ENCODE assay signal across 8 cellular contexts in the genomic region with DNA sequence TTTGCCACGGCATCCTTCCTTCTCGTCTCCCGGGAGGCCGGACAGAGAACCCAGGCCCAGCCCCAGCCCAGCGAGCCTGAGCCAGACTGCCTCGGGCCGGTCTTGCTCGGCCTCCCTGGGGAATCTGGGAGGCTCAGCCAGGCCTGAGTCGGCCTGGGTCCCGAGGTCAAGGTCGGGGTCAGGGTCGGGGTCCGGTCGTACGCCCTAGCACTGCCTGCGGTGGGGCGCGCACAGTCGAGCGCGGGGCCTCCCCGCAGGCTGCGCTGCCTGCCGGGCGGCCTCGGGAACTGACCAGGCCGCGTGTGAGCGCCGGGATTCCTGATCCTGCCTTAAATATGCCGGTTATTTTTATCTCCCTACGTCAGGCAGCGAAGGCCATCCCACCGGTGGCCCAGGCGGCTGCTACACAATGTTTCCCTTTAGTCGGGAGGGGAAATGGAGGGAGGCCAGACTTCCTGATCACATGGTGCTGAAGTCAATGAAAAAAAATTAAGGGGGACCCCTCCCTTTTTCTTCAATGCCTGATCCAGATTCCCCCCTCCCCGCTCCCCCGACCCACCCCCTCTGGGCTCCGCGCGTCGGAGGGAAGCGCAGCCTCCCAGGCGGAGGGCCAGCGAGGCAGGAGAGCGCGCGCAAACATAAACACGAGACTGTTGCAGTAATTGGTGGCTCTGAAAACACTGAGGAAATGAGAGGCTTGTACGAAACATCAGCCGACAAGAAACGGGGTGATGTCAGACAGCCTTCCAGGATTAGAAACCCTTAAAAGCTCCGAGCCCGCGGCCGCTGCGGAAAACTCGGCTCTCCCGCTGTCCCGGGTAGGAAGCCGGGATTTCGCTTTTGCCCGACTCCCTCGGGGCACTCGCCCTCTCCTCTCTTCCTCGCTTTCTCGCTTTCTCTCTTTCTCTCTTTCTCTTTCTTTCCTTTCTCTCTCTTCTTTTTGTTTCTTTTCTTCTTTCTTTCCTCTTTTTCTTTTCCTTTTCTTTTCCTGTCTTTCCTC.
DNase-seq lines count a peak whose midpoint lies in the region; ATAC-seq, FAIRE-seq and TF ChIP-seq lines count a peak whose summit lies in the region.

No MANE protein-coding gene starts in this region.

- 15 to 34% (median 24%) methylated on average over 63 to 67 of the region's 67 CpGs for WGBS in small intestine, 3 donors

- no peak for FAIRE-seq in small intestine (lab: Jason Lieb, UNC)

- TF ChIP-seq CTCF in dorsolateral prefrontal cortex (IDR thresholded peaks at IDR 0.05 in 54 of 56, conservative IDR thresholded peaks at IDR 0.05 in 2 of 56; ENCODE audit: low read depth in 1 of 56, partially characterized antibody in 56 of 56), result peak in 28 of 56 donors; percentile 3 to 43 (median 20)

- H3K9me3 Mint-ChIP-seq in activated naive CD4-positive, alpha-beta T cell treated with anti-CD3 and anti-CD28 coated beads, Interleukin-2, amount 50 U/mL, for 24 hours, result no peaks in the 10 kb centered on the region

- no peak overlapping the region for H3K27ac Mint-ChIP-seq in activated naive CD4-positive, alpha-beta T cell treated with anti-CD3 and anti-CD28 coated beads, Interleukin-2, amount 50 U/mL, for 24 hours

- DNase-seq in activated naive CD4-positive, alpha-beta T cell treated with anti-CD3 and anti-CD28 coated beads, Interleukin-2, amount 50 U/mL, for 16 hours, result no peak
- DNase-seq in NOMO-1 treated with dmso at 0.1 percent for 144 hours (lab: John Stamatoyannopoulos, UW; ENCODE audit: unreplicated experiment), result peak; percentile 51
- DNase-seq in dorsolateral prefrontal cortex, result peak; percentile 35 to 84 (median 72)
- peak; percentile 78 to 90 for DNase-seq in left colon
- DNase-seq in small intestine, result peak; percentile 43
- DNase-seq in SKM-1 treated with dmso at 0.1 percent for 144 hours (lab: John Stamatoyannopoulos, UW; ENCODE audit: unreplicated experiment), result no peak

- H3K36me3 ChIP-seq in small intestine (ENCODE audit: control insufficient read depth in 2 of 2, insufficient read depth in 2 of 2, low read length in 2 of 2), result no peaks in the 10 kb centered on the region

- peaks cover 34% of the 10 kb centered on the region for H3K27me3 Mint-ChIP-seq in activated naive CD4-positive, alpha-beta T cell treated with anti-CD3 and anti-CD28 coated beads, Interleukin-2, amount 50 U/mL, for 24 hours

- peak overlapping the region; percentile 6 for H3K4me3 Mint-ChIP-seq in activated naive CD4-positive, alpha-beta T cell treated with anti-CD3 and anti-CD28 coated beads, Interleukin-2, amount 50 U/mL, for 24 hours

- peaks cover 1% of the 10 kb centered on the region for H3K36me3 Mint-ChIP-seq in activated naive CD4-positive, alpha-beta T cell treated with anti-CD3 and anti-CD28 coated beads, Interleukin-2, amount 50 U/mL, for 24 hours

- no peaks in the 10 kb centered on the region for H3K27me3 ChIP-seq in dorsolateral prefrontal cortex
- H3K27me3 ChIP-seq in small intestine (ENCODE audit: control insufficient read depth in 2 of 2, insufficient read depth in 2 of 2, low read length in 2 of 2), result no peaks in the 10 kb centered on the region

- no peaks in the 10 kb centered on the region for H3K9me3 ChIP-seq in small intestine (ENCODE audit: control insufficient read depth, low read depth)

- H3K27ac ChIP-seq in dorsolateral prefrontal cortex, result peak overlapping the region; percentile 51 to 97 (median 90)
- H3K27ac ChIP-seq in small intestine (ENCODE audit: low read depth in 1 of 2, low read length in 1 of 2), result peak overlapping the region; percentile 36 to 97

- intact Hi-C loops in dorsolateral prefrontal cortex (cut with DNase I), result loop anchor here (2.0 to 10.0 kb wide), 7 partner anchors 95 to 637 kb away; a partner anchor contains a TSS
- intact Hi-C loops in left colon (cut with DNase I, micrococcal nuclease), result loop anchor here in 1 of 2 donors (5.0 kb wide), 1 partner anchor 145 kb away; no protein-coding TSS in a partner anchor

- H3K4me1 Mint-ChIP-seq in activated naive CD4-positive, alpha-beta T cell treated with anti-CD3 and anti-CD28 coated beads, Interleukin-2, amount 50 U/mL, for 24 hours, result peaks cover 9% of the 10 kb centered on the region

- H3K4me1 ChIP-seq in small intestine (ENCODE audit: control insufficient read depth in 2 of 2, insufficient read depth in 1 of 2, low read depth in 1 of 2, low read length in 1 of 2), result peaks cover 0 to 2% of the 10 kb centered on the region in 2 donors

- ATAC-seq in left colon (peak; percentile 64), GM21515 (IDR thresholded peaks at IDR 0.05; ENCODE audit: unreplicated experiment) (no peak)

- peak overlapping the region; percentile 30 to 81 (median 62) for H3K4me3 ChIP-seq in dorsolateral prefrontal cortex
- peak overlapping the region in 1 of 2 donors; percentile 49 for H3K4me3 ChIP-seq in small intestine (ENCODE audit: low read depth in 1 of 2, low read length in 2 of 2)

Comparison
In these comparisons a context has a peak if more than half of its experiments do, and no peak if none do; other contexts are left out.
1. DNase-seq: peak in NOMO-1 treated with dmso at 0.1 percent for 144 hours (single experiment), dorsolateral prefrontal cortex (10 of 10), left colon (2 of 2) and small intestine (single experiment); none in activated naive CD4-positive, alpha-beta T cell treated with anti-CD3 and anti-CD28 coated beads, Interleukin-2, amount 50 U/mL, for 16 hours (single experiment) and SKM-1 treated with dmso at 0.1 percent for 144 hours (single experiment).